1 cellular context compared by ENCODE assay signal in the genomic region with DNA sequence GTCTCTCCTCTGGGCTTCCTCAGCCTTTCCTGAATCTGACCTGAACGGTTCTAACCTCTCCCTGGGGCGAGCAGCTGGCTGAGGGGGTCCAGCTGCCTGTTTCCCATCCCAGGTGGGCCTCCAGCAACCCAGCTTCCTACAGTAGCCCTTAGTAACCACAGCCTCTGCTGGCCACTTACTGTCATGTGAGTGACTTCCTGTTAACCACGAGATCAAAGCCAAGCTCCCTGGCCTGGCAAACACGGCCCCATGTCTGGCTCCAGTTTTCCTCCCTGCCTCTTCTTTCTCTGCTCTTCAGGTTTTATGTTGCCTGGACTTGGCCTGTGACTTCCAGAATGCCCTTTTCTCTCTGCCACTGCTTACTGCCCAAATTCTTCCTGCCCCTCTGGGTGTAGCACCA.
TF ChIP-seq lines count a peak whose summit lies in the region.

No MANE protein-coding gene starts in this region.

TF ChIP-seq in HepG2, 621 proteins besides CTCF, POLR2A, EP300 and RAD21 (continued from another document and continues in another):
- TF ChIP-seq, protein P1, sequence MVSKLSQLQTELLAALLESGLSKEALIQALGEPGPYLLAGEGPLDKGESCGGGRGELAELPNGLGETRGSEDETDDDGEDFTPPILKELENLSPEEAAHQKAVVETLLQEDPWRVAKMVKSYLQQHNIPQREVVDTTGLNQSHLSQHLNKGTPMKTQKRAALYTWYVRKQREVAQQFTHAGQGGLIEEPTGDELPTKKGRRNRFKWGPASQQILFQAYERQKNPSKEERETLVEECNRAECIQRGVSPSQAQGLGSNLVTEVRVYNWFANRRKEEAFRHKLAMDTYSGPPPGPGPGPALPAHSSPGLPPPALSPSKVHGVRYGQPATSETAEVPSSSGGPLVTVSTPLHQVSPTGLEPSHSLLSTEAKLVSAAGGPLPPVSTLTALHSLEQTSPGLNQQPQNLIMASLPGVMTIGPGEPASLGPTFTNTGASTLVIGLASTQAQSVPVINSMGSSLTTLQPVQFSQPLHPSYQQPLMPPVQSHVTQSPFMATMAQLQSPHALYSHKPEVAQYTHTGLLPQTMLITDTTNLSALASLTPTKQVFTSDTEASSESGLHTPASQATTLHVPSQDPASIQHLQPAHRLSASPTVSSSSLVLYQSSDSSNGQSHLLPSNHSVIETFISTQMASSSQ (IDR thresholded peaks at IDR 0.05; ENCODE audit: low read depth): no peak
- TF ChIP-seq, protein P1 (CRISPR knock-in tag; IDR thresholded peaks at IDR 0.05; ENCODE audit: borderline replicate concordance): no peak
- TF ChIP-seq NR2C2 (CRISPR knock-in tag; IDR thresholded peaks at IDR 0.05; ENCODE audit: borderline replicate concordance) (no peak), KLF6 (CRISPR knock-in tag; IDR thresholded peaks at IDR 0.05) (no peak), ZNF709 (CRISPR knock-in tag; IDR thresholded peaks at IDR 0.05) (no peak), SKI (IDR thresholded peaks at IDR 0.05; ENCODE audit: partially characterized antibody) (peak; percentile 25), ZNF264 (CRISPR knock-in tag; IDR thresholded peaks at IDR 0.05) (no peak), TCF7 (IDR thresholded peaks at IDR 0.05; ENCODE audit: low read depth) (peak; percentile 86), MIER3 (CRISPR knock-in tag; IDR thresholded peaks at IDR 0.05; ENCODE audit: borderline replicate concordance) (no peak), ZNF484 (CRISPR knock-in tag; IDR thresholded peaks at IDR 0.05; ENCODE audit: borderline replicate concordance, low read depth) (no peak), ZNF441 (CRISPR knock-in tag; IDR thresholded peaks at IDR 0.05; ENCODE audit: borderline replicate concordance) (no peak), MAF1 (CRISPR knock-in tag; IDR thresholded peaks at IDR 0.05; ENCODE audit: borderline replicate concordance) (no peak)
- TF ChIP-seq, protein P2, sequence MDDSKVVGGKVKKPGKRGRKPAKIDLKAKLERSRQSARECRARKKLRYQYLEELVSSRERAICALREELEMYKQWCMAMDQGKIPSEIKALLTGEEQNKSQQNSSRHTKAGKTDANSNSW (CRISPR knock-in tag; IDR thresholded peaks at IDR 0.05; ENCODE audit: borderline replicate concordance): no peak
- TF ChIP-seq, protein P3, sequence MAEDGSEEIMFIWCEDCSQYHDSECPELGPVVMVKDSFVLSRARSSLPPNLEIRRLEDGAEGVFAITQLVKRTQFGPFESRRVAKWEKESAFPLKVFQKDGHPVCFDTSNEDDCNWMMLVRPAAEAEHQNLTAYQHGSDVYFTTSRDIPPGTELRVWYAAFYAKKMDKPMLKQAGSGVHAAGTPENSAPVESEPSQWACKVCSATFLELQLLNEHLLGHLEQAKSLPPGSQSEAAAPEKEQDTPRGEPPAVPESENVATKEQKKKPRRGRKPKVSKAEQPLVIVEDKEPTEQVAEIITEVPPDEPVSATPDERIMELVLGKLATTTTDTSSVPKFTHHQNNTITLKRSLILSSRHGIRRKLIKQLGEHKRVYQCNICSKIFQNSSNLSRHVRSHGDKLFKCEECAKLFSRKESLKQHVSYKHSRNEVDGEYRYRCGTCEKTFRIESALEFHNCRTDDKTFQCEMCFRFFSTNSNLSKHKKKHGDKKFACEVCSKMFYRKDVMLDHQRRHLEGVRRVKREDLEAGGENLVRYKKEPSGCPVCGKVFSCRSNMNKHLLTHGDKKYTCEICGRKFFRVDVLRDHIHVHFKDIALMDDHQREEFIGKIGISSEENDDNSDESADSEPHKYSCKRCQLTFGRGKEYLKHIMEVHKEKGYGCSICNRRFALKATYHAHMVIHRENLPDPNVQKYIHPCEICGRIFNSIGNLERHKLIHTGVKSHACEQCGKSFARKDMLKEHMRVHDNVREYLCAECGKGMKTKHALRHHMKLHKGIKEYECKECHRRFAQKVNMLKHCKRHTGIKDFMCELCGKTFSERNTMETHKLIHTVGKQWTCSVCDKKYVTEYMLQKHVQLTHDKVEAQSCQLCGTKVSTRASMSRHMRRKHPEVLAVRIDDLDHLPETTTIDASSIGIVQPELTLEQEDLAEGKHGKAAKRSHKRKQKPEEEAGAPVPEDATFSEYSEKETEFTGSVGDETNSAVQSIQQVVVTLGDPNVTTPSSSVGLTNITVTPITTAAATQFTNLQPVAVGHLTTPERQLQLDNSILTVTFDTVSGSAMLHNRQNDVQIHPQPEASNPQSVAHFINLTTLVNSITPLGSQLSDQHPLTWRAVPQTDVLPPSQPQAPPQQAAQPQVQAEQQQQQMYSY (CRISPR knock-in tag; IDR thresholded peaks at IDR 0.05): no peak
- TF ChIP-seq, protein P4, sequence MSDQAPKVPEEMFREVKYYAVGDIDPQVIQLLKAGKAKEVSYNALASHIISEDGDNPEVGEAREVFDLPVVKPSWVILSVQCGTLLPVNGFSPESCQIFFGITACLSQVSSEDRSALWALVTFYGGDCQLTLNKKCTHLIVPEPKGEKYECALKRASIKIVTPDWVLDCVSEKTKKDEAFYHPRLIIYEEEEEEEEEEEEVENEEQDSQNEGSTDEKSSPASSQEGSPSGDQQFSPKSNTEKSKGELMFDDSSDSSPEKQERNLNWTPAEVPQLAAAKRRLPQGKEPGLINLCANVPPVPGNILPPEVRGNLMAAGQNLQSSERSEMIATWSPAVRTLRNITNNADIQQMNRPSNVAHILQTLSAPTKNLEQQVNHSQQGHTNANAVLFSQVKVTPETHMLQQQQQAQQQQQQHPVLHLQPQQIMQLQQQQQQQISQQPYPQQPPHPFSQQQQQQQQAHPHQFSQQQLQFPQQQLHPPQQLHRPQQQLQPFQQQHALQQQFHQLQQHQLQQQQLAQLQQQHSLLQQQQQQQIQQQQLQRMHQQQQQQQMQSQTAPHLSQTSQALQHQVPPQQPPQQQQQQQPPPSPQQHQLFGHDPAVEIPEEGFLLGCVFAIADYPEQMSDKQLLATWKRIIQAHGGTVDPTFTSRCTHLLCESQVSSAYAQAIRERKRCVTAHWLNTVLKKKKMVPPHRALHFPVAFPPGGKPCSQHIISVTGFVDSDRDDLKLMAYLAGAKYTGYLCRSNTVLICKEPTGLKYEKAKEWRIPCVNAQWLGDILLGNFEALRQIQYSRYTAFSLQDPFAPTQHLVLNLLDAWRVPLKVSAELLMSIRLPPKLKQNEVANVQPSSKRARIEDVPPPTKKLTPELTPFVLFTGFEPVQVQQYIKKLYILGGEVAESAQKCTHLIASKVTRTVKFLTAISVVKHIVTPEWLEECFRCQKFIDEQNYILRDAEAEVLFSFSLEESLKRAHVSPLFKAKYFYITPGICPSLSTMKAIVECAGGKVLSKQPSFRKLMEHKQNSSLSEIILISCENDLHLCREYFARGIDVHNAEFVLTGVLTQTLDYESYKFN (CRISPR knock-in tag; conservative IDR thresholded peaks at IDR 0.05): peak; percentile 64
- TF ChIP-seq, protein P5, sequence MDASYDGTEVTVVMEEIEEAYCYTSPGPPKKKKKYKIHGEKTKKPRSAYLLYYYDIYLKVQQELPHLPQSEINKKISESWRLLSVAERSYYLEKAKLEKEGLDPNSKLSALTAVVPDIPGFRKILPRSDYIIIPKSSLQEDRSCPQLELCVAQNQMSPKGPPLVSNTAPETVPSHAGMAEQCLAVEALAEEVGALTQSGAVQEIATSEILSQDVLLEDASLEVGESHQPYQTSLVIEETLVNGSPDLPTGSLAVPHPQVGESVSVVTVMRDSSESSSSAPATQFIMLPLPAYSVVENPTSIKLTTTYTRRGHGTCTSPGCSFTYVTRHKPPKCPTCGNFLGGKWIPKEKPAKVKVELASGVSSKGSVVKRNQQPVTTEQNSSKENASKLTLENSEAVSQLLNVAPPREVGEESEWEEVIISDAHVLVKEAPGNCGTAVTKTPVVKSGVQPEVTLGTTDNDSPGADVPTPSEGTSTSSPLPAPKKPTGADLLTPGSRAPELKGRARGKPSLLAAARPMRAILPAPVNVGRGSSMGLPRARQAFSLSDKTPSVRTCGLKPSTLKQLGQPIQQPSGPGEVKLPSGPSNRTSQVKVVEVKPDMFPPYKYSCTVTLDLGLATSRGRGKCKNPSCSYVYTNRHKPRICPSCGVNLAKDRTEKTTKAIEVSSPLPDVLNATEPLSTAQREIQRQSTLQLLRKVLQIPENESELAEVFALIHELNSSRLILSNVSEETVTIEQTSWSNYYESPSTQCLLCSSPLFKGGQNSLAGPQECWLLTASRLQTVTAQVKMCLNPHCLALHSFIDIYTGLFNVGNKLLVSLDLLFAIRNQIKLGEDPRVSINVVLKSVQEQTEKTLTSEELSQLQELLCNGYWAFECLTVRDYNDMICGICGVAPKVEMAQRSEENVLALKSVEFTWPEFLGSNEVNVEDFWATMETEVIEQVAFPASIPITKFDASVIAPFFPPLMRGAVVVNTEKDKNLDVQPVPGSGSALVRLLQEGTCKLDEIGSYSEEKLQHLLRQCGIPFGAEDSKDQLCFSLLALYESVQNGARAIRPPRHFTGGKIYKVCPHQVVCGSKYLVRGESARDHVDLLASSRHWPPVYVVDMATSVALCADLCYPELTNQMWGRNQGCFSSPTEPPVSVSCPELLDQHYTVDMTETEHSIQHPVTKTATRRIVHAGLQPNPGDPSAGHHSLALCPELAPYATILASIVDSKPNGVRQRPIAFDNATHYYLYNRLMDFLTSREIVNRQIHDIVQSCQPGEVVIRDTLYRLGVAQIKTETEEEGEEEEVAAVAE (CRISPR knock-in tag; IDR thresholded peaks at IDR 0.05; ENCODE audit: borderline replicate concordance): no peak
- TF ChIP-seq, protein P6, sequence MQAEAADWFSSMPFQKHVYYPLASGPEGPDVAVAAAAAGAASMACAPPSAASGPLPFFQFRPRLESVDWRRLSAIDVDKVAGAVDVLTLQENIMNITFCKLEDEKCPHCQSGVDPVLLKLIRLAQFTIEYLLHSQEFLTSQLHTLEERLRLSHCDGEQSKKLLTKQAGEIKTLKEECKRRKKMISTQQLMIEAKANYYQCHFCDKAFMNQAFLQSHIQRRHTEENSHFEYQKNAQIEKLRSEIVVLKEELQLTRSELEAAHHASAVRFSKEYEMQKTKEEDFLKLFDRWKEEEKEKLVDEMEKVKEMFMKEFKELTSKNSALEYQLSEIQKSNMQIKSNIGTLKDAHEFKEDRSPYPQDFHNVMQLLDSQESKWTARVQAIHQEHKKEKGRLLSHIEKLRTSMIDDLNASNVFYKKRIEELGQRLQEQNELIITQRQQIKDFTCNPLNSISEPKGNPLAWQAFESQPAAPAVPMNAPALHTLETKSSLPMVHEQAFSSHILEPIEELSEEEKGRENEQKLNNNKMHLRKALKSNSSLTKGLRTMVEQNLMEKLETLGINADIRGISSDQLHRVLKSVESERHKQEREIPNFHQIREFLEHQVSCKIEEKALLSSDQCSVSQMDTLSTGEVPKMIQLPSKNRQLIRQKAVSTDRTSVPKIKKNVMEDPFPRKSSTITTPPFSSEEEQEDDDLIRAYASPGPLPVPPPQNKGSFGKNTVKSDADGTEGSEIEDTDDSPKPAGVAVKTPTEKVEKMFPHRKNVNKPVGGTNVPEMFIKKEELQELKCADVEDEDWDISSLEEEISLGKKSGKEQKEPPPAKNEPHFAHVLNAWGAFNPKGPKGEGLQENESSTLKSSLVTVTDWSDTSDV (CRISPR knock-in tag; IDR thresholded peaks at IDR 0.05): no peak
- TF ChIP-seq, protein P7, sequence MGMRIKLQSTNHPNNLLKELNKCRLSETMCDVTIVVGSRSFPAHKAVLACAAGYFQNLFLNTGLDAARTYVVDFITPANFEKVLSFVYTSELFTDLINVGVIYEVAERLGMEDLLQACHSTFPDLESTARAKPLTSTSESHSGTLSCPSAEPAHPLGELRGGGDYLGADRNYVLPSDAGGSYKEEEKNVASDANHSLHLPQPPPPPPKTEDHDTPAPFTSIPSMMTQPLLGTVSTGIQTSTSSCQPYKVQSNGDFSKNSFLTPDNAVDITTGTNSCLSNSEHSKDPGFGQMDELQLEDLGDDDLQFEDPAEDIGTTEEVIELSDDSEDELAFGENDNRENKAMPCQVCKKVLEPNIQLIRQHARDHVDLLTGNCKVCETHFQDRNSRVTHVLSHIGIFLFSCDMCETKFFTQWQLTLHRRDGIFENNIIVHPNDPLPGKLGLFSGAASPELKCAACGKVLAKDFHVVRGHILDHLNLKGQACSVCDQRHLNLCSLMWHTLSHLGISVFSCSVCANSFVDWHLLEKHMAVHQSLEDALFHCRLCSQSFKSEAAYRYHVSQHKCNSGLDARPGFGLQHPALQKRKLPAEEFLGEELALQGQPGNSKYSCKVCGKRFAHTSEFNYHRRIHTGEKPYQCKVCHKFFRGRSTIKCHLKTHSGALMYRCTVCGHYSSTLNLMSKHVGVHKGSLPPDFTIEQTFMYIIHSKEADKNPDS (CRISPR knock-in tag; IDR thresholded peaks at IDR 0.05): no peak
- TF ChIP-seq, protein P8, sequence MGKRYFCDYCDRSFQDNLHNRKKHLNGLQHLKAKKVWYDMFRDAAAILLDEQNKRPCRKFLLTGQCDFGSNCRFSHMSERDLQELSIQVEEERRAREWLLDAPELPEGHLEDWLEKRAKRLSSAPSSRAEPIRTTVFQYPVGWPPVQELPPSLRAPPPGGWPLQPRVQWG (CRISPR knock-in tag; IDR thresholded peaks at IDR 0.05; ENCODE audit: borderline replicate concordance, low read depth): no peak
- TF ChIP-seq, protein P9, sequence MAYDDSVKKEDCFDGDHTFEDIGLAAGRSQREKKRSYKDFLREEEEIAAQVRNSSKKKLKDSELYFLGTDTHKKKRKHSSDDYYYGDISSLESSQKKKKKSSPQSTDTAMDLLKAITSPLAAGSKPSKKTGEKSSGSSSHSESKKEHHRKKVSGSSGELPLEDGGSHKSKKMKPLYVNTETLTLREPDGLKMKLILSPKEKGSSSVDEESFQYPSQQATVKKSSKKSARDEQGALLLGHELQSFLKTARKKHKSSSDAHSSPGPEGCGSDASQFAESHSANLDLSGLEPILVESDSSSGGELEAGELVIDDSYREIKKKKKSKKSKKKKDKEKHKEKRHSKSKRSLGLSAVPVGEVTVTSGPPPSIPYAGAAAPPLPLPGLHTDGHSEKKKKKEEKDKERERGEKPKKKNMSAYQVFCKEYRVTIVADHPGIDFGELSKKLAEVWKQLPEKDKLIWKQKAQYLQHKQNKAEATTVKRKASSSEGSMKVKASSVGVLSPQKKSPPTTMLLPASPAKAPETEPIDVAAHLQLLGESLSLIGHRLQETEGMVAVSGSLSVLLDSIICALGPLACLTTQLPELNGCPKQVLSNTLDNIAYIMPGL (CRISPR knock-in tag; IDR thresholded peaks at IDR 0.05; ENCODE audit: borderline replicate concordance in 1 of 2, low read depth in 1 of 2): 0 out of 4 replicates have a peak, but pooled peaks of 1 of the 2 experiments have one; percentile 15
